Comparison of ENCODE assay signal across 17 cellular contexts in genomic region chr12:58030566-58031279, GRCh38.
DNase-seq lines count a peak whose midpoint lies in the region; ATAC-seq and TF ChIP-seq lines count a peak whose summit lies in the region.
"Had no signal": no experiment of that assay in that cellular context is flagged by ENCODE, and none has a peak within 500 bp of the region (broad histone marks: within the 10 kb centered on the region; RNA-seq: fewer than 3 reads in every experiment).

No MANE protein-coding gene starts in this region.

- DNase-seq in NCI-H2029 (lab: John Stamatoyannopoulos, UW) (peak; percentile 18), NCI-H2029 treated with DMSO at 0.1 percent for 48 hours (lab: John Stamatoyannopoulos, UW) (no peak), NOMO-1 treated with dmso at 0.1 percent for 144 hours (lab: John Stamatoyannopoulos, UW; ENCODE audit: unreplicated experiment) (peak; percentile 20), epithelial cell of prostate (ENCODE audit: low read depth, low spot score) (peak; percentile 98), stromal cell of bone marrow (ENCODE audit: low read depth) (peak; percentile 82)
- DNase-seq: activated naive CD8-positive, alpha-beta T cell treated with anti-CD3 and anti-CD28 coated beads, Interleukin-2, amount 10 ng/mL, durations not matched to agents 7 days and 5 days; KG1; NCI-H2171 treated with DMSO at 0.1 percent for 48 hours; transverse colon had no signal

- H3K27ac ChIP-seq in epithelial cell of prostate, result peak overlapping the region; percentile 89
- H3K27ac ChIP-seq: 22Rv1, hepatocyte, neutrophil, transverse colon, VCaP had no signal

- no peak for ATAC-seq in GM18873 (IDR thresholded peaks at IDR 0.05; ENCODE audit: low FRiP score, unreplicated experiment)
- no peak for ATAC-seq in HG02870 (IDR thresholded peaks at IDR 0.05; ENCODE audit: unreplicated experiment)
- ATAC-seq in SK-N-SH treated with all-trans-retinoic acid at 6 μM for 48 hours, result no peak
- ATAC-seq: HCT116 had no signal

TF ChIP-seq in SK-N-SH treated with all-trans-retinoic acid at 6 μM for 48 hours, 23 proteins besides CTCF, POLR2A, EP300 and RAD21:
- TF ChIP-seq RARB (CRISPR knock-in tag; IDR thresholded peaks at IDR 0.05) (no peak), CREB5 (CRISPR knock-in tag; IDR thresholded peaks at IDR 0.05; ENCODE audit: low read depth) (no peak), POU6F1 (CRISPR knock-in tag; IDR thresholded peaks at IDR 0.05; ENCODE audit: borderline replicate concordance, low read depth) (no peak), PATZ1 (CRISPR knock-in tag; IDR thresholded peaks at IDR 0.05; ENCODE audit: borderline replicate concordance) (no peak), OSR1 (CRISPR knock-in tag; IDR thresholded peaks at IDR 0.05) (no peak), TOX (CRISPR knock-in tag; IDR thresholded peaks at IDR 0.05; ENCODE audit: borderline replicate concordance) (no peak), ISL1 (CRISPR knock-in tag; IDR thresholded peaks at IDR 0.05) (no peak), ZFP30 (CRISPR knock-in tag; IDR thresholded peaks at IDR 0.05) (no peak), CSDC2 (CRISPR knock-in tag; IDR thresholded peaks at IDR 0.05) (no peak), ARNTL (CRISPR knock-in tag; IDR thresholded peaks at IDR 0.05; ENCODE audit: borderline replicate concordance, low read depth) (no peak), ZNF8 (CRISPR knock-in tag; IDR thresholded peaks at IDR 0.05) (no peak), ESRRG (CRISPR knock-in tag; IDR thresholded peaks at IDR 0.05) (no peak)
